ENCODE assay signal across 18 cellular contexts in the genomic region with DNA sequence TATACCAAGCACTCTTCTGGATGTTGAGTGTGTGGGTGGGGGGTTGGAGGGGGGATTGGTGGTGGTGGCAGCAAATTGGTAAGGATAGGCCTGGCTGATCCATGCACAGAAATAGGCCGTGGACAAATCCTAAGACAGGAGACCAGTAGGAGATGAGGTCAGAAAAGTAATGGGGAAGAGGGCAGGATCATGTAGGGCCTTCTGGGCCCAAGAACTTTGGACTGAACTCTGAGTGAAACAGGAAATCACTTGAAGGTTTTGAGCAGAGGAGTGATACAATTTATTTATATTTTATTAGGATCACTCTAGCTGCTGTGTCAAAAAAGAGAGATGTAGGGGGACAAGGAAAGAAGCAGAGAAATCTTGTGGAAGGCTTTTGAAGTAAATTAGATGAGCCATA. TPM values are rescaled to one million over a fixed set of nuclear protein-coding genes. Genes with fewer than 3 reads are reported as not detected.
DNase-seq lines count a peak whose midpoint lies in the region; ATAC-seq lines count a peak whose summit lies in the region.
"Had no signal": no experiment of that assay in that cellular context is flagged by ENCODE, and none has a peak within 500 bp of the region (broad histone marks: within the 10 kb centered on the region; RNA-seq: fewer than 3 reads in every experiment).

No MANE protein-coding gene starts in this region.

- peaks cover 65% of the 10 kb centered on the region for H3K36me3 ChIP-seq in CD4-positive, CD25-positive, alpha-beta regulatory T cell (ENCODE audit: control insufficient read depth, insufficient read depth, low read length)
- peaks cover 32% of the 10 kb centered on the region for H3K36me3 ChIP-seq in CD4-positive, alpha-beta memory T cell (ENCODE audit: insufficient read depth, low read length)

- DNase-seq in CD4-positive, CD25-positive, alpha-beta regulatory T cell: no peak
- no peak for DNase-seq in CD4-positive, alpha-beta memory T cell
- DNase-seq in central memory CD8-positive, alpha-beta T cell (ENCODE audit: low spot score in 2 of 2): no peak
- no peak for DNase-seq in naive B cell
- DNase-seq in NCI-H446 treated with DMSO at 0.1 percent for 48 hours (lab: John Stamatoyannopoulos, UW): no peak
- no peak for DNase-seq in NCI-H1092 (lab: John Stamatoyannopoulos, UW)
- DNase-seq: C1 segment of cervical spinal cord, Calu3, DMS 273 treated with DMSO at 0.1 percent for 48 hours, DMS79, H7 had no signal

- intact Hi-C loops in CD4-positive, alpha-beta memory T cell (cut with micrococcal nuclease): loop anchor here (10.0 kb wide), 1 partner anchor 93 kb away; no protein-coding TSS in a partner anchor

- H3K27ac Mint-ChIP-seq in CD4-positive, CD25-positive, alpha-beta regulatory T cell: peak overlapping the region in 2 of 3 donors; percentile 1 to 15
- peak overlapping the region in 4 of 7 donors; percentile 4 to 66 (median 39) for H3K27ac Mint-ChIP-seq in CD4-positive, alpha-beta memory T cell
- peak overlapping the region; percentile 66 for H3K27ac Mint-ChIP-seq in central memory CD8-positive, alpha-beta T cell (ENCODE audit: low read depth)
- H3K27ac Mint-ChIP-seq in naive B cell: peak overlapping the region in 4 of 6 donors; percentile 5 to 34 (median 16)
- H3K27ac Mint-ChIP-seq: B cell, GM23338 had no signal

- H3K4me3 Mint-ChIP-seq in CD4-positive, CD25-positive, alpha-beta regulatory T cell: no peak overlapping the region
- no peak overlapping the region for H3K4me3 Mint-ChIP-seq in CD4-positive, alpha-beta memory T cell
- H3K4me3 Mint-ChIP-seq in central memory CD8-positive, alpha-beta T cell: no peak overlapping the region
- H3K4me3 Mint-ChIP-seq in naive B cell: no peak overlapping the region
- H3K4me3 Mint-ChIP-seq: B cell, GM23338, IgD-negative memory B cell had no signal

- H3K4me3 ChIP-seq in CD4-positive, CD25-positive, alpha-beta regulatory T cell (ENCODE audit: low read depth, low read length): no peak overlapping the region
- no peak overlapping the region for H3K4me3 ChIP-seq in CD4-positive, alpha-beta memory T cell (ENCODE audit: low read length in 2 of 2)
- H3K4me3 ChIP-seq: GM12878, GM23338 had no signal

- no peak for ATAC-seq in CD4-positive, CD25-positive, alpha-beta regulatory T cell (ENCODE audit: low read depth in 2 of 2)
- no peak for ATAC-seq in central memory CD8-positive, alpha-beta T cell (replicated peaks; ENCODE audit: extremely low read depth, poor library complexity, severe bottlenecking)
- ATAC-seq in naive B cell (ENCODE audit: low read depth in 2 of 2) (no peak), HG03025 (IDR thresholded peaks at IDR 0.05; ENCODE audit: low FRiP score, unreplicated experiment) (no peak)
- ATAC-seq: GM12878, GM23338 had no signal

- peaks cover 5 to 30% (median 23%) of the 10 kb centered on the region in 4 donors for H3K4me1 Mint-ChIP-seq in CD4-positive, CD25-positive, alpha-beta regulatory T cell
- H3K4me1 Mint-ChIP-seq in CD4-positive, alpha-beta memory T cell: peaks cover 0 to 19% (median 10%) of the 10 kb centered on the region in 4 donors
- H3K4me1 Mint-ChIP-seq in central memory CD8-positive, alpha-beta T cell: peaks cover 24% of the 10 kb centered on the region
- peaks cover 5 to 19% (median 10%) of the 10 kb centered on the region in 3 donors for H3K4me1 Mint-ChIP-seq in naive B cell
- H3K4me1 Mint-ChIP-seq: GM23338 had no signal

- no peaks in the 10 kb centered on the region for H3K27me3 ChIP-seq in CD4-positive, CD25-positive, alpha-beta regulatory T cell (ENCODE audit: control insufficient read depth, insufficient read depth, low read length)
- H3K27me3 ChIP-seq in CD4-positive, alpha-beta memory T cell (ENCODE audit: insufficient read depth, low read length): no peaks in the 10 kb centered on the region

- H3K9me3 ChIP-seq in CD4-positive, CD25-positive, alpha-beta regulatory T cell (ENCODE audit: control insufficient read depth in 2 of 2, low read length in 2 of 2): no peaks in the 10 kb centered on the region
- H3K9me3 ChIP-seq in CD4-positive, alpha-beta memory T cell (ENCODE audit: control insufficient read depth in 1 of 2, low read length in 2 of 2): no peaks in the 10 kb centered on the region

- H3K9me3 Mint-ChIP-seq in CD4-positive, CD25-positive, alpha-beta regulatory T cell: peaks cover 0 to 2% (median 0%) of the 10 kb centered on the region in 7 donors
- peaks cover 0 to 2% (median 0%) of the 10 kb centered on the region in 8 donors for H3K9me3 Mint-ChIP-seq in CD4-positive, alpha-beta memory T cell
- no peaks in the 10 kb centered on the region for H3K9me3 Mint-ChIP-seq in central memory CD8-positive, alpha-beta T cell
- no peaks in the 10 kb centered on the region for H3K9me3 Mint-ChIP-seq in naive B cell
- H3K9me3 Mint-ChIP-seq: GM23338, IgD-negative memory B cell had no signal

- no peaks in the 10 kb centered on the region for H3K4me1 ChIP-seq in CD4-positive, CD25-positive, alpha-beta regulatory T cell (ENCODE audit: control insufficient read depth, insufficient read depth, low read length, poor library complexity, severe bottlenecking)
- no peaks in the 10 kb centered on the region for H3K4me1 ChIP-seq in CD4-positive, alpha-beta memory T cell (ENCODE audit: insufficient read depth, low read length)

- no peak overlapping the region for H3K27ac ChIP-seq in CD4-positive, CD25-positive, alpha-beta regulatory T cell (ENCODE audit: insufficient read depth, low read length, poor library complexity, severe bottlenecking)
- H3K27ac ChIP-seq in CD4-positive, alpha-beta memory T cell (ENCODE audit: low read depth, low read length): no peak overlapping the region

- POLR2A ChIA-PET in CD4-positive, alpha-beta memory T cell (lab: Charles Lee; ENCODE audit: partially characterized antibody): no interaction called here

- no peaks in the 10 kb centered on the region for H3K27me3 Mint-ChIP-seq in CD4-positive, CD25-positive, alpha-beta regulatory T cell
- H3K27me3 Mint-ChIP-seq in CD4-positive, alpha-beta memory T cell: no peaks in the 10 kb centered on the region
- no peaks in the 10 kb centered on the region for H3K27me3 Mint-ChIP-seq in central memory CD8-positive, alpha-beta T cell
- no peaks in the 10 kb centered on the region for H3K27me3 Mint-ChIP-seq in naive B cell
- H3K27me3 Mint-ChIP-seq: B cell, IgD-negative memory B cell had no signal

- peaks cover 68% of the 10 kb centered on the region for H3K36me3 Mint-ChIP-seq in CD4-positive, CD25-positive, alpha-beta regulatory T cell
- H3K36me3 Mint-ChIP-seq in CD4-positive, alpha-beta memory T cell: peaks cover 34 to 81% of the 10 kb centered on the region in 2 donors
- H3K36me3 Mint-ChIP-seq in central memory CD8-positive, alpha-beta T cell (ENCODE audit: insufficient read depth): peaks cover 63% of the 10 kb centered on the region
- peaks cover 27 to 37% of the 10 kb centered on the region in 2 donors for H3K36me3 Mint-ChIP-seq in naive B cell

- CTCF ChIA-PET in CD4-positive, alpha-beta memory T cell (lab: Charles Lee; ENCODE audit: partially characterized antibody): no interaction called here

RNA-seq across cellular contexts. Expression of a gene that starts 28.7 kb away (rescaled TPM):
- 18.8 TPM for total RNA-seq in CD4-positive, CD25-positive, alpha-beta regulatory T cell
- 10 to 100 TPM; 62.8 to 87.2 (median 79.2) TPM for polyA plus RNA-seq in CD4-positive, CD25-positive, alpha-beta regulatory T cell
- 10 to 100 TPM; 40.0 to 41.2 TPM for total RNA-seq in CD4-positive, alpha-beta memory T cell
- polyA plus RNA-seq in CD4-positive, alpha-beta memory T cell: 10 to 100 TPM; 59.4 to 64.2 TPM
- polyA plus RNA-seq in naive B cell (ENCODE audit: low read depth in 6 of 6): 100 to 1,000 TPM in 1 of 6 donors, 10 to 100 TPM in 5; 72.9 to 101 (median 87.0) TPM

RNA-seq across cellular contexts. Expression of a gene that starts 42.4 kb away (rescaled TPM):
- total RNA-seq in CD4-positive, CD25-positive, alpha-beta regulatory T cell: not detected
- polyA plus RNA-seq in CD4-positive, CD25-positive, alpha-beta regulatory T cell: under 1 TPM in 1 of 4 donors, not detected in 3; 0.08 TPM
- total RNA-seq in CD4-positive, alpha-beta memory T cell: under 1 TPM; 0.20 to 0.42 TPM
- not detected for polyA plus RNA-seq in CD4-positive, alpha-beta memory T cell
- polyA plus RNA-seq in naive B cell (ENCODE audit: low read depth in 6 of 6): under 1 TPM in 1 of 6 donors, not detected in 5; 0.50 TPM
- total RNA-seq: Calu3, G401, GM12878, H7, HT1080 had no signal
- polyA plus RNA-seq: IgD-negative memory B cell had no signal

Comparison
In these comparisons a context has a peak if more than half of its experiments do, and no peak if none do; other contexts are left out.
1. H3K27ac Mint-ChIP-seq: peak in every context shown above with its lines; median percentile 66 in central memory CD8-positive, alpha-beta T cell; 39 in CD4-positive, alpha-beta memory T cell; 16 in naive B cell; 8 in CD4-positive, CD25-positive, alpha-beta regulatory T cell.